ENCODE assay signal across 8 cellular contexts in the genomic region with DNA sequence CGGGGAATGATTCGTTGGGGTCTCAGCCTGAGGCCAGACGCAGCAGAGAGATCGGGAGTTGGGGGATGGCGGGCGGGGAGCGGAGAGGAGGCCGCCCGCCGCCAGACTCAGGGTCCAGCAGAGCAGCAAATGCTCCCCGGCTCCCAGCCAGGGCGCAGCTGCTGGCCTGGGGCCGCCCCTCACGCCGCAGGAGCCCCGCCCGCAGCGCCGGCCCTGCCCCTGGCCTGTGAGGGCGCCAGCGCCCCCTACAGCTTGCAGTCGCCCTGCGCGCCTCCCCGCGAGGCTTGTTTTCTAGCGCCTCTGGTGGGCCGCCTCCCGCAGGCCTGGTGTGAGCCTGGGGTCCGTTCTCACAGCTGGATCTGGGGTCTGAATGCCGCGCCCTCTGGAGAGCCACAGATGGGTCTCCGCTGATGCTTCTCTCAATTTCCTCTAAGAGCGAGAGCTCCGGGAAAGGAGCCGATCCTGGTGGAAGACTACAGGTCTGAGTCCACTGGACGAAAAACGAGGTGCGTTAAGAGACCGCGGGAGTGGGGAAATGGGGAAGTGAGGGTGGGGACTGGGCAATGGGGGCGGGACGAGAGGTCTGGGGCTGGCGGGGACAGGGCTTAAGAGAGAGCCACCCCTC. TPM values are rescaled to one million over a fixed set of nuclear protein-coding genes. Genes with fewer than 3 reads are reported as not detected.
DNase-seq lines count a peak whose midpoint lies in the region; ATAC-seq lines count a peak whose summit lies in the region.

No MANE protein-coding gene starts in this region.

- H3K27ac Mint-ChIP-seq in activated T-cell treated with anti-CD3 and anti-CD28 coated beads, Interleukin-2, amount 50 U/mL, for 24 hours = peak overlapping the region; percentile 96

- H3K9me3 Mint-ChIP-seq in activated T-cell treated with anti-CD3 and anti-CD28 coated beads, Interleukin-2, amount 50 U/mL, for 24 hours = no peaks in the 10 kb centered on the region

- peak; percentile 91 for ATAC-seq in GM21528 (IDR thresholded peaks at IDR 0.05; ENCODE audit: low FRiP score, unreplicated experiment)
- peak; percentile 98 for ATAC-seq in esophagus mucosa

- H3K27me3 Mint-ChIP-seq in activated T-cell treated with anti-CD3 and anti-CD28 coated beads, Interleukin-2, amount 50 U/mL, for 24 hours = no peaks in the 10 kb centered on the region

- H3K4me1 ChIP-seq in muscle layer of duodenum (ENCODE audit: control insufficient read depth in 1 of 2, insufficient read depth in 2 of 2, low read length in 2 of 2) = peaks cover 0 to 6% of the 10 kb centered on the region in 2 donors

- DNase-seq in DMS53 (lab: John Stamatoyannopoulos, UW) = peak; percentile 97
- peak; percentile 47 for DNase-seq in HuH-7.5 (ENCODE audit: low spot score)
- DNase-seq in OCI-M2 (lab: John Stamatoyannopoulos, UW; ENCODE audit: unreplicated experiment) = peak; percentile 91
- peak; percentile 99 for DNase-seq in activated T-cell treated with anti-CD3 and anti-CD28 coated beads, Interleukin-2, amount 50 U/mL, for 24 hours
- peak; percentile 88 for DNase-seq in stimulated activated CD8-positive, alpha-beta memory T cell treated with anti-CD3 and anti-CD28 coated beads, Interleukin-7, amount 100 ng/mL, for 24 hours (ENCODE audit: low read depth)

- H3K4me3 ChIP-seq in muscle layer of duodenum (ENCODE audit: low read depth in 1 of 2, low read length in 2 of 2) = peak overlapping the region; percentile 72 to 94

- H3K9me3 ChIP-seq in muscle layer of duodenum (ENCODE audit: control insufficient read depth in 1 of 2, low read length in 2 of 2) = no peaks in the 10 kb centered on the region

- peak overlapping the region; percentile 94 for H3K4me3 Mint-ChIP-seq in activated T-cell treated with anti-CD3 and anti-CD28 coated beads, Interleukin-2, amount 50 U/mL, for 24 hours

- H3K36me3 Mint-ChIP-seq in activated T-cell treated with anti-CD3 and anti-CD28 coated beads, Interleukin-2, amount 50 U/mL, for 24 hours (ENCODE audit: low read depth) = peaks cover 14% of the 10 kb centered on the region

- peak overlapping the region; percentile 96 for H3K27ac ChIP-seq in muscle layer of duodenum (ENCODE audit: low read length)

- H3K4me1 Mint-ChIP-seq in activated T-cell treated with anti-CD3 and anti-CD28 coated beads, Interleukin-2, amount 50 U/mL, for 24 hours (ENCODE audit: low read depth) = peaks cover 23% of the 10 kb centered on the region

- H3K27me3 ChIP-seq in muscle layer of duodenum (ENCODE audit: low read depth, low read length) = no peaks in the 10 kb centered on the region

- peaks cover 0 to 5% of the 10 kb centered on the region in 2 donors for H3K36me3 ChIP-seq in muscle layer of duodenum (ENCODE audit: control insufficient read depth in 1 of 2, insufficient read depth in 2 of 2, low read length in 2 of 2)

RNA-seq across cellular contexts. Expression of a gene that starts 29.9 kb away (rescaled TPM):
- total RNA-seq in esophagus mucosa = 7.2 TPM

Comparison
In these comparisons a context has a peak if more than half of its experiments do, and no peak if none do; other contexts are left out.
1. Peak in every context shown above with its lines: DNase-seq, ATAC-seq, H3K4me3 ChIP-seq and H3K27ac ChIP-seq.
2. DNase-seq: peak in every context shown above with its lines; median percentile 99 in activated T-cell treated with anti-CD3 and anti-CD28 coated beads, Interleukin-2, amount 50 U/mL, for 24 hours; 97 in DMS53; 91 in OCI-M2; 88 in stimulated activated CD8-positive, alpha-beta memory T cell treated with anti-CD3 and anti-CD28 coated beads, Interleukin-7, amount 100 ng/mL, for 24 hours; 47 in HuH-7.5.